ENCODE assay signal across 9 cellular contexts in the genomic region with DNA sequence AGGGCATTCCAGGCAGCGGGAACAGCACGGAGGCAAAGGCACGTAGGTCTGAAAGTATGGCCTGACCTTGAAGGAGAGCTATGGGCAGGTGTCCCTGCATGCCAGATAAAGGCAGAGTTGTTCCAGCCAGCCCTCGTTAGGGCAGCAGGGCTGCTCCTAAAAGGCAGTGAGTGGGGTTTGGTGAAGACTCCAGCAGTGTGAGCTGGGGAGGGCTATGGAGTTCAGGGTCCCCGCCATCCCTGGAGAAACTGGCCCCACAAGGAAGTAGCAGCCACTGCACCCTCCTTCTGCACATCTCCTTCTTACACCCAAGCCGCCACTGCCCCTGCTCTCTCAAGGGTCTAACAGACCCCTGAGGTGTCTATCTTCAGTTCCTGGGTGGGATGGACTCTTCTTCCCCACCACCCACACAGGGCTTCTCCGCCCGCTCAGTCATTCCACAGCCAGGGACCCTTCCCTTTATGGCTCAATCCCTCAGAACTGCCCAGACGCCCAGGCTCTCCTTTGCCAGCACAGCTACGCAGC. TPM values are rescaled to one million over a fixed set of nuclear protein-coding genes. Genes with fewer than 3 reads are reported as not detected.
A peak's percentile ranks its signal among the peaks of the same experiment; 100 is the strongest.
DNase-seq lines count a peak whose midpoint lies in the region; ATAC-seq and TF ChIP-seq lines count a peak whose summit lies in the region.
"Had no signal": no experiment of that assay in that cellular context is flagged by ENCODE, and none has a peak within 500 bp of the region (broad histone marks: within the 10 kb centered on the region; RNA-seq: fewer than 3 reads in every experiment).

No MANE protein-coding gene starts in this region.

- no peak for ATAC-seq in activated CD8-positive, alpha-beta T cell treated with anti-CD3 and anti-CD28 coated beads for 36 hours
- ATAC-seq in right cardiac atrium (no peak), GM21526 (IDR thresholded peaks at IDR 0.05; ENCODE audit: low FRiP score, unreplicated experiment) (no peak)

- TF ChIP-seq POLR2A in GM18951 (IDR thresholded peaks at IDR 0.05; ENCODE audit: extremely low read depth, insufficient read depth, insufficient read length): peak; percentile 16

- no peak for TF ChIP-seq CTCF in activated CD8-positive, alpha-beta T cell treated with anti-CD3 and anti-CD28 coated beads for 36 hours (IDR thresholded peaks at IDR 0.05)

- in situ Hi-C loops in GM18951 (cut with MboI; ENCODE audit: low sequenced_read_pairs, unreplicated experiment): no loop called here

- no peak for DNase-seq in activated CD8-positive, alpha-beta T cell treated with anti-CD3 and anti-CD28 coated beads for 36 hours
- no peak for DNase-seq in right cardiac atrium
- no peak for DNase-seq in HUDEP-2 (lab: John Stamatoyannopoulos, UW; ENCODE audit: unreplicated experiment in 76 of 76)
- no peak for DNase-seq in EL
- DNase-seq in stimulated activated naive CD4-positive, alpha-beta T cell (lab: John Stamatoyannopoulos, UW): no peak

- no peaks in the 10 kb centered on the region for H3K9me3 ChIP-seq in right cardiac atrium (ENCODE audit: control insufficient read depth, low read length)

- peak overlapping the region; percentile 84 for H3K4me3 Mint-ChIP-seq in activated CD8-positive, alpha-beta T cell treated with anti-CD3 and anti-CD28 coated beads for 36 hours

- WGBS in right cardiac atrium: 45% methylated on average over 10 of the region's 10 CpGs

- POLR2A ChIA-PET in activated CD8-positive, alpha-beta T cell treated with anti-CD3 and anti-CD28 coated beads for 36 hours (lab: Charles Lee): interaction anchor here (1.0 to 17.7 kb wide), 11 partner anchors 9 to 542 kb away, joined by 3 to 351 read pairs (median 5); a partner anchor contains a TSS

- CTCF ChIA-PET in activated CD8-positive, alpha-beta T cell treated with anti-CD3 and anti-CD28 coated beads for 36 hours (lab: Charles Lee): interaction anchor here (0.5 to 10.4 kb wide), 8 partner anchors 9 to 291 kb away, joined by 4 to 98 read pairs (median 9); no protein-coding TSS in a partner anchor

- H3K27me3 ChIP-seq in right cardiac atrium (ENCODE audit: control insufficient read depth, insufficient read depth): no peaks in the 10 kb centered on the region

- H3K27ac ChIP-seq in right cardiac atrium (ENCODE audit: low read length): peak overlapping the region; percentile 71
- H3K27ac ChIP-seq in skin epidermis: peak overlapping the region; percentile 66 to 99 (median 88)

- H3K36me3 Mint-ChIP-seq in activated CD8-positive, alpha-beta T cell treated with anti-CD3 and anti-CD28 coated beads for 36 hours (ENCODE audit: low read depth): peaks cover 95% of the 10 kb centered on the region

- intact Hi-C loops in activated CD8-positive, alpha-beta T cell treated with anti-CD3 and anti-CD28 coated beads for 36 hours (cut with micrococcal nuclease): loop anchor here (2.0 kb wide), 1 partner anchor 14 kb away; no protein-coding TSS in a partner anchor
- intact Hi-C loops in right cardiac atrium (cut with DNase I): no loop called here

- peak overlapping the region; percentile 35 for H3K4me3 ChIP-seq in right cardiac atrium (ENCODE audit: low read length)
- H3K4me3 ChIP-seq in skin epidermis: peak overlapping the region; percentile 41 to 57 (median 47)

- H3K9me3 Mint-ChIP-seq in activated CD8-positive, alpha-beta T cell treated with anti-CD3 and anti-CD28 coated beads for 36 hours: no peaks in the 10 kb centered on the region

- H3K27ac Mint-ChIP-seq in activated CD8-positive, alpha-beta T cell treated with anti-CD3 and anti-CD28 coated beads for 36 hours: peak overlapping the region; percentile 94

- H3K27me3 Mint-ChIP-seq in activated CD8-positive, alpha-beta T cell treated with anti-CD3 and anti-CD28 coated beads for 36 hours: no peaks in the 10 kb centered on the region

- peaks cover 36% of the 10 kb centered on the region for H3K4me1 Mint-ChIP-seq in activated CD8-positive, alpha-beta T cell treated with anti-CD3 and anti-CD28 coated beads for 36 hours (ENCODE audit: low read depth)

- H3K4me1 ChIP-seq in right cardiac atrium (ENCODE audit: control insufficient read depth, insufficient read depth, low read length): peaks cover 15% of the 10 kb centered on the region

RNA-seq across cellular contexts. Expression of a gene that starts 1.4 kb away (rescaled TPM):
- total RNA-seq in activated CD8-positive, alpha-beta T cell treated with anti-CD3 and anti-CD28 coated beads for 36 hours: 100 to 1,000 TPM; 166 to 167 TPM
- total RNA-seq in right cardiac atrium: 10 to 100 TPM in 1 of 4 donors, 1 to 10 TPM in 3; 8.8 to 10.3 (median 8.9) TPM
- polyA plus RNA-seq in right cardiac atrium: 8.4 TPM

RNA-seq across cellular contexts. Expression of a gene that starts 56.8 kb away (rescaled TPM):
- not detected for total RNA-seq in activated CD8-positive, alpha-beta T cell treated with anti-CD3 and anti-CD28 coated beads for 36 hours
- total RNA-seq in right cardiac atrium: not detected
- polyA plus RNA-seq in right cardiac atrium: 0.27 TPM
- total RNA-seq: RPMI7951 had no signal

Comparison
In these comparisons a context has a peak if more than half of its experiments do, and no peak if none do; other contexts are left out.
1. RNA of a gene that starts 1.4 kb away (total RNA-seq): 166 to 167 TPM in activated CD8-positive, alpha-beta T cell treated with anti-CD3 and anti-CD28 coated beads for 36 hours; 8.8 to 10.3 TPM in right cardiac atrium; every median in the first group is over 10 times any median in the second.